ENCODE assay signal across 13 cellular contexts in genomic region chr17:70905796-70906195, GRCh38.
DNase-seq lines count a peak whose midpoint lies in the region; ATAC-seq and TF ChIP-seq lines count a peak whose summit lies in the region.
"Had no signal": no experiment of that assay in that cellular context is flagged by ENCODE, and none has a peak within 500 bp of the region (broad histone marks: within the 10 kb centered on the region; RNA-seq: fewer than 3 reads in every experiment).

No MANE protein-coding gene starts in this region.

- DNase-seq in MCF 10A (ENCODE audit: unreplicated experiment) (peak; percentile 92), breast epithelium (ENCODE audit: low spot score in 2 of 2) (no peak), brain microvascular endothelial cell (peak; percentile 99), iPS-NIHi7 (ENCODE audit: extremely low spot score) (peak; percentile 14), aorta (peak in 1 of 2 donors; percentile 80), NCI-H2196 treated with DMSO at 0.1 percent for 48 hours (lab: John Stamatoyannopoulos, UW; ENCODE audit: unreplicated experiment) (no peak)
- no peak for DNase-seq in activated naive CD4-positive, alpha-beta T cell treated with anti-CD3 and anti-CD28 coated beads for 36 hours
- DNase-seq: activated T-cell treated with anti-CD3 and anti-CD28 coated beads for 4 hours; BE2C; effector CD8-positive, alpha-beta T cell; SHP77 treated with DMSO at 0.1 percent for 48 hours had no signal

- H3K36me3 Mint-ChIP-seq in MCF 10A (ENCODE audit: insufficient read depth, unreplicated experiment): no peaks in the 10 kb centered on the region
- H3K36me3 Mint-ChIP-seq in activated naive CD4-positive, alpha-beta T cell treated with anti-CD3 and anti-CD28 coated beads for 36 hours (ENCODE audit: low read depth): no peaks in the 10 kb centered on the region

- H3K27me3 Mint-ChIP-seq in MCF 10A (ENCODE audit: insufficient read depth, unreplicated experiment): no peaks in the 10 kb centered on the region
- no peaks in the 10 kb centered on the region for H3K27me3 Mint-ChIP-seq in activated naive CD4-positive, alpha-beta T cell treated with anti-CD3 and anti-CD28 coated beads for 36 hours (ENCODE audit: low read depth)

- H3K27ac Mint-ChIP-seq in MCF 10A (ENCODE audit: low read depth, unreplicated experiment): peak overlapping the region; percentile 57
- no peak overlapping the region for H3K27ac Mint-ChIP-seq in activated naive CD4-positive, alpha-beta T cell treated with anti-CD3 and anti-CD28 coated beads for 36 hours

- no peaks in the 10 kb centered on the region for H3K4me1 ChIP-seq in breast epithelium
- no peaks in the 10 kb centered on the region for H3K4me1 ChIP-seq in aorta (ENCODE audit: control insufficient read depth in 1 of 2, insufficient read depth in 2 of 2, low read length in 2 of 2)
- H3K4me1 ChIP-seq: BE2C had no signal

- BruUV-seq in MCF 10A (replicated peaks; lab: Mats Ljungman, UMichigan): no TSS peak

- H3K9me3 ChIP-seq in breast epithelium (peaks cover 0 to 6% of the 10 kb centered on the region in 2 donors), aorta (ENCODE audit: control insufficient read depth, low read length) (peaks cover 1% of the 10 kb centered on the region)

- H3K4me3 ChIP-seq in breast epithelium (no peak overlapping the region), brain microvascular endothelial cell (ENCODE audit: low read depth, low read length) (no peak overlapping the region), aorta (ENCODE audit: low read length in 2 of 2) (no peak overlapping the region)
- H3K4me3 ChIP-seq: K562 had no signal

- TF ChIP-seq POLR2A in breast epithelium (IDR thresholded peaks at IDR 0.05): no peak

- H3K27ac ChIP-seq in breast epithelium (no peak overlapping the region), brain microvascular endothelial cell (peak overlapping the region; percentile 66), aorta (ENCODE audit: low read depth in 1 of 2, low read length in 2 of 2) (no peak overlapping the region)

- H3K4me1 Mint-ChIP-seq in MCF 10A (ENCODE audit: insufficient read depth, unreplicated experiment): peaks cover 6% of the 10 kb centered on the region
- H3K4me1 Mint-ChIP-seq in activated naive CD4-positive, alpha-beta T cell treated with anti-CD3 and anti-CD28 coated beads for 36 hours (ENCODE audit: low read depth): no peaks in the 10 kb centered on the region

- CTCF ChIA-PET in MCF 10A (lab: Yijun Ruan, JAX): no interaction called here
- CTCF ChIA-PET in activated naive CD4-positive, alpha-beta T cell treated with anti-CD3 and anti-CD28 coated beads for 36 hours (lab: Charles Lee): no interaction called here

- H3K36me3 ChIP-seq in breast epithelium (no peaks in the 10 kb centered on the region), brain microvascular endothelial cell (replicated peaks) (no peaks in the 10 kb centered on the region), aorta (ENCODE audit: control insufficient read depth in 1 of 2, insufficient read depth in 2 of 2, low read length in 1 of 2) (no peaks in the 10 kb centered on the region)
- H3K36me3 ChIP-seq: BE2C had no signal

- ATAC-seq in aorta (ENCODE audit: low FRiP score): peak; percentile 26
- no peak for ATAC-seq in GM18858 (IDR thresholded peaks at IDR 0.05; ENCODE audit: unreplicated experiment)
- ATAC-seq: K562 had no signal

- in situ Hi-C loops in brain microvascular endothelial cell (cut with HindIII; ENCODE audit: low pct_ligation_motif_present, low sequenced_read_pairs): no loop called here

- H3K27me3 ChIP-seq in breast epithelium (no peaks in the 10 kb centered on the region), brain microvascular endothelial cell (replicated peaks) (no peaks in the 10 kb centered on the region), aorta (ENCODE audit: control insufficient read depth in 1 of 2, insufficient read depth in 2 of 2, low read length in 1 of 2) (no peaks in the 10 kb centered on the region)
- H3K27me3 ChIP-seq: BE2C had no signal

- H3K4me3 Mint-ChIP-seq in MCF 10A (ENCODE audit: unreplicated experiment): no peak overlapping the region
- H3K4me3 Mint-ChIP-seq in activated naive CD4-positive, alpha-beta T cell treated with anti-CD3 and anti-CD28 coated beads for 36 hours: no peak overlapping the region

- POLR2A ChIA-PET in MCF 10A (lab: Yijun Ruan, JAX): no interaction called here

- WGBS in aorta, 2 donors: 18 to 23% methylated on average over 3 of the region's 3 CpGs

- peaks cover 10% of the 10 kb centered on the region for H3K9me3 Mint-ChIP-seq in MCF 10A (ENCODE audit: unreplicated experiment)
- peaks cover 5% of the 10 kb centered on the region for H3K9me3 Mint-ChIP-seq in activated naive CD4-positive, alpha-beta T cell treated with anti-CD3 and anti-CD28 coated beads for 36 hours

- no peak for TF ChIP-seq CTCF in MCF 10A (IDR thresholded peaks at IDR 0.05; ENCODE audit: unreplicated experiment)
- no peak for TF ChIP-seq CTCF in breast epithelium (IDR thresholded peaks at IDR 0.05)
- no peak for TF ChIP-seq CTCF in brain microvascular endothelial cell (IDR thresholded peaks at IDR 0.05; ENCODE audit: low read depth, low read length, missing control alignments)

- intact Hi-C loops in MCF 10A (cut with micrococcal nuclease): no loop called here
- intact Hi-C loops in breast epithelium (cut with DNase I; ENCODE audit: low total_unique reads): no loop called here
- intact Hi-C loops in aorta (cut with DNase I): no loop called here
- intact Hi-C loops in activated naive CD4-positive, alpha-beta T cell treated with anti-CD3 and anti-CD28 coated beads for 36 hours (cut with micrococcal nuclease): no loop called here

Comparison
In these comparisons a context has a peak if more than half of its experiments do, and no peak if none do; other contexts are left out.
1. DNase-seq: peak in MCF 10A (single experiment), brain microvascular endothelial cell (single experiment) and iPS-NIHi7 (single experiment); none in breast epithelium (0 of 2), NCI-H2196 treated with DMSO at 0.1 percent for 48 hours (single experiment) and activated naive CD4-positive, alpha-beta T cell treated with anti-CD3 and anti-CD28 coated beads for 36 hours (single experiment).